ENCODE assay signal across 13 cellular contexts in the genomic region with DNA sequence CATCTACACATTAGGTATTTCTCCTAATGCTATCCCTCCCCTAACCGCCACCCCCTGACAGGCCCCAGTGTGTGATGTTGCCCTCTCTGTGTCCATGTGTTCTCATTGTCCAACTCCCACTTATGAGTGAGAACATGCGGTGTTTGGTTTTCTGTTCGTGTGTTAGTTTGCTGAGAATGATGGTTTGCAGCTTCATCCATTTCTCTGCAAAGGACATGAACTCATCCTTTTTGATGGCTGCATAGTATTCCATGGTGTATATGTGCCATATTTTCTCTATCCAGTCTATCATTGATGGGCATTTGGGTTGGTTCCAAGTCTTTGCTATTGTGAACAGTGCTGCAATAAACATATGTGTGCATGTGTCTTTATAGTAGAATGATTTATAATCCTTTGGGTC. TPM values are rescaled to one million over a fixed set of nuclear protein-coding genes. Genes with fewer than 3 reads are reported as not detected.
"Had no signal": no experiment of that assay in that cellular context is flagged by ENCODE, and none has a peak within 500 bp of the region (broad histone marks: within the 10 kb centered on the region; RNA-seq: fewer than 3 reads in every experiment).

No MANE protein-coding gene starts in this region.

RNA-seq across cellular contexts. Expression of a gene that starts 8.2 kb away (rescaled TPM):
- total RNA-seq: activated B cell treated with CpG ODN at 0.5 μM for 24 hours; activated CD4-positive, alpha-beta memory T cell treated with anti-CD3 and anti-CD28 coated beads for 36 hours; activated CD4-positive, alpha-beta memory T cell treated with anti-CD3 and anti-CD28 coated beads, Interleukin-2, amount 10 ng/mL, durations not matched to agents 7 days and 5 days; activated CD4-positive, alpha-beta T cell treated with anti-CD3 and anti-CD28 coated beads for 36 hours; activated CD4-positive, alpha-beta T cell treated with anti-CD3 and anti-CD28 coated beads, Interleukin-2, amount 10 ng/mL, durations not matched to agents 24 days and 14 days; activated CD4-positive, alpha-beta T cell treated with anti-CD3 and anti-CD28 coated beads, Interleukin-2, amount 10 ng/mL, durations not matched to agents 7 days and 5 days; activated CD8-positive, alpha-beta memory T cell treated with anti-CD3 and anti-CD28 coated beads for 36 hours; activated CD8-positive, alpha-beta memory T cell treated with anti-CD3 and anti-CD28 coated beads, Interleukin-2, amount 10 ng/mL, durations not matched to agents 7 days and 5 days; activated CD8-positive, alpha-beta T cell treated with anti-CD3 and anti-CD28 coated beads for 36 hours; activated CD8-positive, alpha-beta T cell treated with anti-CD3 and anti-CD28 coated beads, Interleukin-2, amount 10 ng/mL, durations not matched to agents 7 days and 5 days; T-helper 1 cell treated with Interleukin-12 subunit alpha and Interleukin-12 subunit beta and Interleukin-4 antibody, amounts not matched to agents 30 ng/mL and 1 ng/mL, for 36 hours; T-helper 17 cell; T-helper 2 cell treated with Interferon-gamma antibody and Interleukin-4, amounts not matched to agents 100 ng/mL and 5 ng/mL, for 36 hours had no signal
